ENCODE assay signal across 1 cellular context in the genomic region with DNA sequence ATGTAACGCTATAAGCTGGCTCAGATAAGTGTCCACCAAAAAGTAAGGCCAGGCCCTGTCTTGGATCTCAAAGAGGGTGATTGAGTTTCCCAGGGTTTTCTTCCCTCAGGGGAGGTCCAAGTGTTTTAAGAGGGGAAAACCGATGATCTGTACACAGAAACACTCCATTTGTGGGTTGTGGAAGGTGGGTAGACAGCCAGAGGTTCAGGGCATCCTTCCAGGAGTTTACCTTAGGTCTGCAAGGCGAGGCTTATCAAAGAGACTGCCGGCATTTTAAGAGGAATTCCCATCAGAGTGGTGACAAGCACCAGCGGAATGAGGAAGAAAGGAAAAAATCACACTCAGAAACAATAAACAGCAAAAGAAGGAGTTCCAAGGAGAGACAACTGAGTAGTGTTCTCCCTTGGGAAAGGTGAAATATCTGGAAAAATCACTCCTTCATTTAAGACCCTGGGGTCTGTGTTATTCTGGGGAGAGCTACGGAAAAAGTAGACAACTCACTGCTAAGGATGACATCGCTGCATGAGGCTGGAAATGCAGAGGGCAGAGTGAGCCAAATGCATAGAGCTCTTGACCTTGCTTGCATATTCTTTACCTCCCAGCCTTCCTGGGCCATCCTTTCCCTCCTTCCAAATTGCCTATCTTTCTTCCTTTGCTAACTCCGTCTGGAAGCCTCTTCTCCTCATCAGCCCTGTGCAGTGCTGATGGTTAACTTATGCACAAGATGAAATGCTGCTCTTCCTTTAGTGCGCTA.
A peak's percentile ranks its signal among the peaks of the same experiment; 100 is the strongest.
TF ChIP-seq lines count a peak whose summit lies in the region.

No MANE protein-coding gene starts in this region.

TF ChIP-seq in HepG2, 621 proteins besides CTCF, POLR2A, EP300 and RAD21:
- TF ChIP-seq, protein P1, sequence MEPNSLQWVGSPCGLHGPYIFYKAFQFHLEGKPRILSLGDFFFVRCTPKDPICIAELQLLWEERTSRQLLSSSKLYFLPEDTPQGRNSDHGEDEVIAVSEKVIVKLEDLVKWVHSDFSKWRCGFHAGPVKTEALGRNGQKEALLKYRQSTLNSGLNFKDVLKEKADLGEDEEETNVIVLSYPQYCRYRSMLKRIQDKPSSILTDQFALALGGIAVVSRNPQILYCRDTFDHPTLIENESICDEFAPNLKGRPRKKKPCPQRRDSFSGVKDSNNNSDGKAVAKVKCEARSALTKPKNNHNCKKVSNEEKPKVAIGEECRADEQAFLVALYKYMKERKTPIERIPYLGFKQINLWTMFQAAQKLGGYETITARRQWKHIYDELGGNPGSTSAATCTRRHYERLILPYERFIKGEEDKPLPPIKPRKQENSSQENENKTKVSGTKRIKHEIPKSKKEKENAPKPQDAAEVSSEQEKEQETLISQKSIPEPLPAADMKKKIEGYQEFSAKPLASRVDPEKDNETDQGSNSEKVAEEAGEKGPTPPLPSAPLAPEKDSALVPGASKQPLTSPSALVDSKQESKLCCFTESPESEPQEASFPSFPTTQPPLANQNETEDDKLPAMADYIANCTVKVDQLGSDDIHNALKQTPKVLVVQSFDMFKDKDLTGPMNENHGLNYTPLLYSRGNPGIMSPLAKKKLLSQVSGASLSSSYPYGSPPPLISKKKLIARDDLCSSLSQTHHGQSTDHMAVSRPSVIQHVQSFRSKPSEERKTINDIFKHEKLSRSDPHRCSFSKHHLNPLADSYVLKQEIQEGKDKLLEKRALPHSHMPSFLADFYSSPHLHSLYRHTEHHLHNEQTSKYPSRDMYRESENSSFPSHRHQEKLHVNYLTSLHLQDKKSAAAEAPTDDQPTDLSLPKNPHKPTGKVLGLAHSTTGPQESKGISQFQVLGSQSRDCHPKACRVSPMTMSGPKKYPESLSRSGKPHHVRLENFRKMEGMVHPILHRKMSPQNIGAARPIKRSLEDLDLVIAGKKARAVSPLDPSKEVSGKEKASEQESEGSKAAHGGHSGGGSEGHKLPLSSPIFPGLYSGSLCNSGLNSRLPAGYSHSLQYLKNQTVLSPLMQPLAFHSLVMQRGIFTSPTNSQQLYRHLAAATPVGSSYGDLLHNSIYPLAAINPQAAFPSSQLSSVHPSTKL (CRISPR knock-in tag; IDR thresholded peaks at IDR 0.05), result no peak
- no peak for TF ChIP-seq SOX6 (IDR thresholded peaks at IDR 0.05)
- TF ChIP-seq SOX6 (CRISPR knock-in tag; IDR thresholded peaks at IDR 0.05), result no peak
- TF ChIP-seq NR2F2 (IDR thresholded peaks at IDR 0.05; ENCODE audit: borderline replicate concordance, low read depth), result no peak
- TF ChIP-seq ZNF512 (CRISPR knock-in tag; IDR thresholded peaks at IDR 0.05), result no peak
- no peak for TF ChIP-seq ZNF687 (CRISPR knock-in tag; IDR thresholded peaks at IDR 0.05)
- TF ChIP-seq ZSCAN20 (CRISPR knock-in tag; IDR thresholded peaks at IDR 0.05; ENCODE audit: borderline replicate concordance), result no peak
- no peak for TF ChIP-seq KMT2A (CRISPR knock-in tag; IDR thresholded peaks at IDR 0.05)
- peak; percentile 64; the same call in 1 of the 2 replicates for TF ChIP-seq ELF3 (CRISPR knock-in tag; IDR thresholded peaks at IDR 0.05)
- TF ChIP-seq KLF13 (CRISPR knock-in tag; IDR thresholded peaks at IDR 0.05), result no peak
- TF ChIP-seq, protein P2, sequence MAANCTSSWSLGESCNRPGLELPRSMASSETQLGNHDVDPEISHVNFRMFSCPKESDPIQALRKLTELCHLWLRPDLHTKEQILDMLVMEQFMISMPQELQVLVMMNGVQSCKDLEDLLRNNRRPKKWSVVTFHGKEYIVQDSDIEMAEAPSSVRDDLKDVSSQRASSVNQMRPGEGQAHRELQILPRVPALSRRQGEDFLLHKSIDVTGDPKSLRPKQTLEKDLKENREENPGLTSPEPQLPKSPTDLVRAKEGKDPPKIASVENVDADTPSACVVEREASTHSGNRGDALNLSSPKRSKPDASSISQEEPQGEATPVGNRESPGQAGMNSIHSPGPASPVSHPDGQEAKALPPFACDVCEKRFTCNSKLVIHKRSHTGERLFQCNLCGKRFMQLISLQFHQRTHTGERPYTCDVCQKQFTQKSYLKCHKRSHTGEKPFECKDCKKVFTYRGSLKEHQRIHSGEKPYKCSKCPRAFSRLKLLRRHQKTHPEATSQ (CRISPR knock-in tag; IDR thresholded peaks at IDR 0.05; ENCODE audit: borderline replicate concordance), result no peak
- no peak for TF ChIP-seq ATF4 (CRISPR knock-in tag; IDR thresholded peaks at IDR 0.05)
- TF ChIP-seq ZNF670 (CRISPR knock-in tag; IDR thresholded peaks at IDR 0.05; ENCODE audit: borderline replicate concordance), result no peak
- 0 out of 2 replicates have a peak, but pooled peaks have one; percentile 8 for TF ChIP-seq FOSL2 (CRISPR knock-in tag; IDR thresholded peaks at IDR 0.05)
- TF ChIP-seq SSRP1 (CRISPR knock-in tag; IDR thresholded peaks at IDR 0.05), result no peak
